Comparison of ENCODE assay signal across 2 cellular contexts in genomic region chr1:157042852-157043251, GRCh38.
TF ChIP-seq lines count a peak whose summit lies in the region.

No MANE protein-coding gene starts in this region.

TF ChIP-seq in endothelial cell of umbilical vein, 7 proteins besides CTCF, POLR2A, EP300 and RAD21:
- no peak for TF ChIP-seq EZH2 (IDR thresholded peaks at IDR 0.05; ENCODE audit: borderline replicate concordance, low read depth, low read length, severe bottlenecking)
- no peak for TF ChIP-seq GATA2 (IDR thresholded peaks at IDR 0.05; ENCODE audit: insufficient read depth, insufficient read length, low read depth, low read length)
- no peak for TF ChIP-seq MAX (IDR thresholded peaks at IDR 0.05; ENCODE audit: insufficient read depth, insufficient read length)
- no peak for TF ChIP-seq MYC (IDR thresholded peaks at IDR 0.05; ENCODE audit: low read depth, low read length)
- TF ChIP-seq POLR2AphosphoS5 (IDR thresholded peaks at IDR 0.05; ENCODE audit: insufficient read depth, low read depth, low read length): no peak
- TF ChIP-seq FOS (IDR thresholded peaks at IDR 0.05; ENCODE audit: borderline replicate concordance, insufficient read depth, low read length): no peak
- no peak for TF ChIP-seq JUN (IDR thresholded peaks at IDR 0.05; ENCODE audit: borderline replicate concordance, insufficient read depth, insufficient read length, low read depth)

TF ChIP-seq in HEK293T, 16 proteins besides CTCF, POLR2A, EP300 and RAD21:
- TF ChIP-seq TARDBP (IDR thresholded peaks at IDR 0.05): no peak
- no peak for TF ChIP-seq SUZ12 (IDR thresholded peaks at IDR 0.05)
